Comparison of ENCODE assay signal across 16 cellular contexts in the genomic region with DNA sequence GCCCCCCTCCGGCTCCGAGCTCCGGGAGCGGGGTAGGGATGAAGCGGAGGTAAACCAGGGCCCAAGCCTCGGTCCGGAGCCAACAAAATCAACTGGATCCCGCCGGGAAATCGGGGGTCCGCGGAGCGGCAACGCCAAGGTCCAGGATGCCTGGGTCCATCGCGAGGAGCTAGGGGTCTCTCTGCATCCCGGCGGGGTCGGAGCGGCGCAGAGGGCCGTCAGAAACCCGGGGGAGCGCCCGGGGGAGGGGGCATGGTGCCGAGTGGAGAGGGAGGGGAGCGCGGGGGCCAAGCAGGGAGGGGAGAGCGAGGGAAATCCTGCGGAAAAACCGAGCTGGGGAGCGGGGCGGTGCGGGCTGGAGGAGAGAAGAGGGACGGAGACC. TPM values are rescaled to one million over a fixed set of nuclear protein-coding genes. Genes with fewer than 3 reads are reported as not detected.
A peak's percentile ranks its signal among the peaks of the same experiment; 100 is the strongest.
DNase-seq lines count a peak whose midpoint lies in the region; ATAC-seq and TF ChIP-seq lines count a peak whose summit lies in the region.
"Had no signal": no experiment of that assay in that cellular context is flagged by ENCODE, and none has a peak within 500 bp of the region (broad histone marks: within the 10 kb centered on the region; RNA-seq: fewer than 3 reads in every experiment).

No MANE protein-coding gene starts in this region.

- H3K4me2 ChIP-seq in hepatocyte = peak overlapping the region; percentile 82
- H3K4me2 ChIP-seq in GM23248 (ENCODE audit: unreplicated experiment) = no peak overlapping the region

- H3K27ac ChIP-seq in left ventricle myocardium inferior (replicated peaks) = no peak overlapping the region
- no peak overlapping the region for H3K27ac ChIP-seq in hepatocyte
- H3K27ac ChIP-seq in prostate gland = no peak overlapping the region
- no peak overlapping the region for H3K27ac ChIP-seq in SJCRH30
- no peak overlapping the region for H3K27ac ChIP-seq in GM23248

- DNase-seq in left ventricle myocardium inferior (no peak), Right ventricle myocardium superior (no peak), hepatocyte (ENCODE audit: low spot score) (no peak), prostate gland (ENCODE audit: low spot score) (no peak), left lobe of liver (ENCODE audit: low spot score) (no peak), inferior parietal cortex (ENCODE audit: extremely low spot score) (no peak), SJCRH30 (no peak), GM23248 (no peak)
- DNase-seq: MG63; naive B cell; stimulated activated CD4-positive, alpha-beta T cell treated with anti-CD3 and anti-CD28 coated beads, Interleukin-12 subunit alpha, Interleukin-12 subunit beta, amount 100 ng/mL, for 4 hours; SW 1271 had no signal

- H4K20me1 ChIP-seq in hepatocyte (ENCODE audit: insufficient read depth, poor library complexity, severe bottlenecking) = no peaks in the 10 kb centered on the region
- H4K20me1 ChIP-seq in GM23248 (ENCODE audit: insufficient read depth) = no peaks in the 10 kb centered on the region

- H3F3A ChIP-seq in GM23248 (ENCODE audit: insufficient read depth) = no peaks in the 10 kb centered on the region

- peaks cover 97% of the 10 kb centered on the region for H3K27me3 ChIP-seq in left ventricle myocardium inferior (ENCODE audit: low read depth)
- peaks cover 82% of the 10 kb centered on the region for H3K27me3 ChIP-seq in hepatocyte
- H3K27me3 ChIP-seq in prostate gland (replicated peaks; ENCODE audit: insufficient read depth) = peaks cover 9% of the 10 kb centered on the region
- no peaks in the 10 kb centered on the region; the same call in 1 of the 2 replicates for H3K27me3 ChIP-seq in SJCRH30
- H3K27me3 ChIP-seq in GM23248 (replicated peaks; ENCODE audit: insufficient read depth) = peaks cover 71% of the 10 kb centered on the region

- H3K36me3 ChIP-seq in left ventricle myocardium inferior = no peaks in the 10 kb centered on the region
- no peaks in the 10 kb centered on the region for H3K36me3 ChIP-seq in hepatocyte (replicated peaks; ENCODE audit: insufficient read depth, low read depth)
- H3K36me3 ChIP-seq in prostate gland = no peaks in the 10 kb centered on the region
- H3K36me3 ChIP-seq in SJCRH30 = no peaks in the 10 kb centered on the region
- no peaks in the 10 kb centered on the region for H3K36me3 ChIP-seq in GM23248 (ENCODE audit: low read depth)
- H3K36me3 ChIP-seq: adrenal gland, MG63 had no signal

- H2AFZ ChIP-seq in hepatocyte (no peak overlapping the region), GM23248 (no peak overlapping the region)

- TF ChIP-seq CTCF in left ventricle myocardium inferior (IDR thresholded peaks at IDR 0.05; ENCODE audit: borderline replicate concordance) (no peak), hepatocyte (IDR thresholded peaks at IDR 0.05; ENCODE audit: poor library complexity) (no peak), prostate gland (IDR thresholded peaks at IDR 0.05) (no peak)

- ATAC-seq in Right ventricle myocardium superior (ENCODE audit: poor library complexity) (no peak), left lobe of liver (no peak)

- H3K9me3 ChIP-seq in left ventricle myocardium inferior (replicated peaks) (no peaks in the 10 kb centered on the region), hepatocyte (ENCODE audit: low read depth) (no peaks in the 10 kb centered on the region), prostate gland (no peaks in the 10 kb centered on the region), SJCRH30 (replicated peaks) (no peaks in the 10 kb centered on the region), GM23248 (ENCODE audit: low read depth) (no peaks in the 10 kb centered on the region)
- H3K9me3 ChIP-seq: adrenal gland, MG63 had no signal

- H3K9me2 ChIP-seq in hepatocyte (replicated peaks; ENCODE audit: insufficient read depth) = no peaks in the 10 kb centered on the region
- H3K9me2 ChIP-seq in GM23248 (ENCODE audit: insufficient read depth) = no peaks in the 10 kb centered on the region

- peaks cover 5% of the 10 kb centered on the region for H3K4me1 ChIP-seq in left ventricle myocardium inferior
- peaks cover 1% of the 10 kb centered on the region for H3K4me1 ChIP-seq in hepatocyte (ENCODE audit: insufficient read depth)
- no peaks in the 10 kb centered on the region for H3K4me1 ChIP-seq in prostate gland (replicated peaks)
- no peaks in the 10 kb centered on the region for H3K4me1 ChIP-seq in SJCRH30
- no peaks in the 10 kb centered on the region for H3K4me1 ChIP-seq in GM23248 (ENCODE audit: insufficient read depth)
- H3K4me1 ChIP-seq: adrenal gland had no signal

- WGBS in hepatocyte (ENCODE audit: low lambda C conversion rate, missing lambda C conversion rate) = 0% methylated on average over 17 of the region's 35 CpGs
- WGBS in prostate gland = 2% methylated on average over 33 of the region's 35 CpGs
- WGBS in GM23248 (ENCODE audit: low coverage in 1 of 2, low lambda C conversion rate in 2 of 2, missing lambda C conversion rate in 2 of 2), 2 experiments = 4% methylated on average over 22 to 24 of the region's 35 CpGs

- in situ Hi-C loops in GM23248 (cut with MboI) = no loop called here

- no peak for TF ChIP-seq POLR2A in prostate gland (IDR thresholded peaks at IDR 0.05)

- intact Hi-C loops in left ventricle myocardium inferior (cut with micrococcal nuclease) = no loop called here
- intact Hi-C loops in Right ventricle myocardium superior (cut with DNase I) = no loop called here
- intact Hi-C loops in prostate gland (cut with DNase I) = no loop called here

- H3K79me2 ChIP-seq in hepatocyte = no peaks in the 10 kb centered on the region
- H3K79me2 ChIP-seq in GM23248 (ENCODE audit: insufficient read depth) = no peaks in the 10 kb centered on the region

- H3K4me3 ChIP-seq in left ventricle myocardium inferior (peak overlapping the region; percentile 49), hepatocyte (peak overlapping the region; percentile 23), prostate gland (peak overlapping the region; percentile 19 to 24), SJCRH30 (no peak overlapping the region), GM23248 (no peak overlapping the region)
- H3K4me3 ChIP-seq: MG63 had no signal

- no peak overlapping the region for H3K9ac ChIP-seq in GM23248

RNA-seq across cellular contexts. Expression of a gene that starts 51.8 kb away (rescaled TPM):
- not detected for total RNA-seq in left ventricle myocardium inferior
- not detected for total RNA-seq in Right ventricle myocardium superior
- not detected in 2 replicates for total RNA-seq in hepatocyte
- 0.11 TPM in 1 of 2 replicates, not detected in the other for polyA plus RNA-seq in hepatocyte
- not detected for total RNA-seq in prostate gland
- not detected for total RNA-seq in left lobe of liver
- total RNA-seq in SJCRH30 (2014; rRNA removed; shearing (Covaris generic)) = not detected in 2 replicates
- total RNA-seq in GM23248 (2014; rRNA removed; shearing (Covaris generic)) = not detected in 2 replicates
- polyA plus RNA-seq in GM23248 (2016; fragmentation: Nextera tagmentation; extraction: Ambion mirVana) = not detected in 2 replicates
- total RNA-seq: adrenal gland, HT-29 had no signal
- polyA plus RNA-seq: adrenal gland, AG04450, keratinocyte had no signal

Comparison
In these comparisons a context has a peak if more than half of its experiments do, and no peak if none do; other contexts are left out.
1. H3K4me3 ChIP-seq: peak in left ventricle myocardium inferior (single experiment), hepatocyte (single experiment) and prostate gland (2 of 2); none in SJCRH30 (single experiment) and GM23248 (single experiment).